ENCODE assay signal across 24 cellular contexts in the genomic region with DNA sequence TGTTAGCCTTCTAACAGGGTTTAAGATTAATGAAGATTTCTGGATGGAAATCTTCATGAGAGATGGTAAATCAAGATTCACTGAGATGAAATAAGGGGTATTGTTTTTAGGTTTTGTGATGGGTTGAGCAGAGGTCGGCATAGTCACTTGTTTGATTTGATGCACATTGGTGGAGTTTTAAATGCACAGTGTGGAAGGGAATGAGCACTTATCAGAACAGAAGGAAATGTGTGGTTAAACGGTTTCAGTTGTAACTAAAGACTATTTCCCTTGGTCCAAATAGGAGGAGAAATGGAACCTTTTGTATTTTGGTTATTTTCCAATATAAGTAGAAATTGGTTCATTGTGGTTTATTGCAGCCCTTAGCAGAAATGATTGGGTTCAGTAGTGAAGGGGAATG. TPM values are rescaled to one million over a fixed set of nuclear protein-coding genes. Genes with fewer than 3 reads are reported as not detected.
DNase-seq lines count a peak whose midpoint lies in the region; ATAC-seq, FAIRE-seq and TF ChIP-seq lines count a peak whose summit lies in the region.
"Had no signal": no experiment of that assay in that cellular context is flagged by ENCODE, and none has a peak within 500 bp of the region (broad histone marks: within the 10 kb centered on the region; RNA-seq: fewer than 3 reads in every experiment).

No MANE protein-coding gene starts in this region.

- H3K36me3 Mint-ChIP-seq in T-helper 1 cell treated with Interleukin-12 subunit alpha and Interleukin-12 subunit beta and Interleukin-4 antibody, amounts not matched to agents 30 μg/mL and 1 μg/mL, for 36 hours (ENCODE audit: low read depth) = peaks cover 33% of the 10 kb centered on the region
- H3K36me3 Mint-ChIP-seq in T-helper 17 cell (ENCODE audit: low read depth) = no peaks in the 10 kb centered on the region

- TF ChIP-seq EP300 in K562 (IDR thresholded peaks at IDR 0.05; ENCODE audit: low read length) = no peak

- TF ChIP-seq POLR2A in GM12891 (IDR thresholded peaks at IDR 0.05; ENCODE audit: low read depth, low read length) (no peak), K562 (conservative IDR thresholded peaks at IDR 0.05) (no peak)

- intact Hi-C loops in K562 (cut with micrococcal nuclease) = no loop called here

- TF ChIP-seq RAD21 in K562 (CRISPR knock-in tag; conservative IDR thresholded peaks at IDR 0.05 in 1 of 2, IDR thresholded peaks at IDR 0.05 in 1 of 2) = no peak

- peak overlapping the region; percentile 5 for H3K4me3 Mint-ChIP-seq in T-helper 1 cell treated with Interleukin-12 subunit alpha and Interleukin-12 subunit beta and Interleukin-4 antibody, amounts not matched to agents 30 μg/mL and 1 μg/mL, for 36 hours
- H3K4me3 Mint-ChIP-seq in T-helper 17 cell = peak overlapping the region; percentile 63
- H3K4me3 Mint-ChIP-seq: CD14-positive monocyte had no signal

- DNase-seq in T-helper 1 cell (no peak), GM12891 (ENCODE audit: insufficient read length, low spot score) (no peak), T-helper 17 cell (no peak), K562 (ENCODE audit: extremely low read depth in 1 of 4, low spot score in 3 of 4) (no peak), RWPE1 (ENCODE audit: low spot score) (no peak), NOMO-1 (lab: John Stamatoyannopoulos, UW; ENCODE audit: unreplicated experiment in 2 of 2) (no peak)
- DNase-seq: 8988T; activated T-cell treated with anti-CD3 and anti-CD28 coated beads, Interleukin-2, amount 50 U/mL, for 1 hour; caudate nucleus; DMS153; midbrain; NCI-H1105; NCI-H2081 treated with DMSO at 0.1 percent for 48 hours; NCI-H510A; SHP77; small intestine; stimulated activated CD4-positive, alpha-beta T cell treated with anti-CD3 and anti-CD28 coated beads, Interleukin-4, amount 100 ng/mL, for 24 hours had no signal

- no peaks in the 10 kb centered on the region for H3K9me3 Mint-ChIP-seq in T-helper 1 cell treated with Interleukin-12 subunit alpha and Interleukin-12 subunit beta and Interleukin-4 antibody, amounts not matched to agents 30 μg/mL and 1 μg/mL, for 36 hours
- H3K9me3 Mint-ChIP-seq: CD14-positive monocyte had no signal

- peak overlapping the region; percentile 10 for H3K27ac Mint-ChIP-seq in T-helper 1 cell treated with Interleukin-12 subunit alpha and Interleukin-12 subunit beta and Interleukin-4 antibody, amounts not matched to agents 30 μg/mL and 1 μg/mL, for 36 hours
- H3K27ac Mint-ChIP-seq in T-helper 17 cell = no peak overlapping the region

- H3K36me3 ChIP-seq in K562 (ENCODE audit: control insufficient read depth, insufficient read depth, low read length) = peaks cover 19% of the 10 kb centered on the region

- no peaks in the 10 kb centered on the region for H3K9me1 ChIP-seq in K562 (ENCODE audit: control insufficient read depth, insufficient read depth, low read length)

- H3K4me1 Mint-ChIP-seq in T-helper 1 cell treated with Interleukin-12 subunit alpha and Interleukin-12 subunit beta and Interleukin-4 antibody, amounts not matched to agents 30 μg/mL and 1 μg/mL, for 36 hours (ENCODE audit: low read depth) = peaks cover 18% of the 10 kb centered on the region
- peaks cover 14% of the 10 kb centered on the region for H3K4me1 Mint-ChIP-seq in T-helper 17 cell

- H3K4me3 ChIP-seq in K562 = no peak overlapping the region
- H3K4me3 ChIP-seq: esophagus muscularis mucosa, thoracic aorta had no signal

- in situ Hi-C loops in K562 (cut with MboI) = no loop called here

- H3K79me2 ChIP-seq in K562 (ENCODE audit: control insufficient read depth, insufficient read depth, low read length) = peaks cover 27% of the 10 kb centered on the region

- no peak for TF ChIP-seq CTCF in K562 (IDR thresholded peaks at IDR 0.05 in 2 of 3, conservative IDR thresholded peaks at IDR 0.05 in 1 of 3; ENCODE audit: insufficient read depth in 2 of 3, low read depth in 1 of 3, low read length in 3 of 3)
- no peak for TF ChIP-seq CTCF in RWPE1 (conservative IDR thresholded peaks at IDR 0.05; ENCODE audit: low read depth)

- no peak overlapping the region for H3K9ac ChIP-seq in K562 (ENCODE audit: insufficient read depth in 1 of 2, low read depth in 2 of 2, low read length in 2 of 2)

- ATAC-seq in T-helper 17 cell (no peak), K562 (peak; percentile 39; the same call in 1 of the 3 replicates), HG03108 (IDR thresholded peaks at IDR 0.05; ENCODE audit: unreplicated experiment) (no peak)
- ATAC-seq: HepG2 had no signal

- no peak overlapping the region for H2AFZ ChIP-seq in K562 (ENCODE audit: low read depth, low read length)

- WGBS in K562 (ENCODE audit: insufficient coverage, low coverage, missing lambda C conversion rate) = 22% methylated on average over 2 of the region's 2 CpGs

- FAIRE-seq in GM12891 (lab: Jason Lieb, UNC) (peak; percentile 88), K562 (lab: Jason Lieb, UNC) (no peak)
- FAIRE-seq: H1, HepG2, small intestine had no signal

- H3K4me2 ChIP-seq in K562 (ENCODE audit: insufficient read depth, low read length) = no peak overlapping the region

- BruUV-seq in K562 (replicated peaks; lab: Mats Ljungman, UMichigan) = no TSS peak

- no peaks in the 10 kb centered on the region for H3K27me3 Mint-ChIP-seq in T-helper 1 cell treated with Interleukin-12 subunit alpha and Interleukin-12 subunit beta and Interleukin-4 antibody, amounts not matched to agents 30 μg/mL and 1 μg/mL, for 36 hours (ENCODE audit: low read depth)
- no peaks in the 10 kb centered on the region for H3K27me3 Mint-ChIP-seq in T-helper 17 cell

- H3K9me3 ChIP-seq in T-helper 17 cell (ENCODE audit: control insufficient read depth, low read length, poor library complexity, severe bottlenecking) = no peaks in the 10 kb centered on the region
- no peaks in the 10 kb centered on the region for H3K9me3 ChIP-seq in K562 (replicated peaks; ENCODE audit: control insufficient read depth, insufficient read depth, low read depth, low read length)
- H3K9me3 ChIP-seq: esophagus muscularis mucosa, thoracic aorta had no signal

- no peaks in the 10 kb centered on the region for H4K20me1 ChIP-seq in K562 (replicated peaks; ENCODE audit: control insufficient read depth, insufficient read depth, low read length)

- CTCF ChIA-PET in K562 (lab: Yijun Ruan, JAX; ENCODE audit: low intra/inter-chr PET ratio) (no interaction called here), RWPE1 (lab: Yijun Ruan, JAX) (no interaction called here)

- POLR2A ChIA-PET in K562 (lab: Yijun Ruan, JAX) = interaction anchor here (0.6 to 1.2 kb wide), 2 partner anchors 16 to 102 kb away, joined by 3 read pairs; a partner anchor contains a TSS
- POLR2A ChIA-PET in RWPE1 (lab: Yijun Ruan, JAX; ENCODE audit: low non-redundant PET) = no interaction called here

- no peak overlapping the region for H3K27ac ChIP-seq in K562 (ENCODE audit: extremely low read depth, low read depth, low read length)
- no peak overlapping the region for H3K27ac ChIP-seq in RWPE1
- H3K27ac ChIP-seq: esophagus muscularis mucosa, thoracic aorta had no signal

- H3K27me3 ChIP-seq in K562 (ENCODE audit: control insufficient read depth in 2 of 2, insufficient read depth in 2 of 2, low read length in 2 of 2) = no peaks in the 10 kb centered on the region
- H3K27me3 ChIP-seq: esophagus muscularis mucosa had no signal

- H3K4me1 ChIP-seq in K562 (replicated peaks in 1 of 2; ENCODE audit: control insufficient read depth in 2 of 2, insufficient read depth in 2 of 2, low read length in 2 of 2) = peaks cover 0 to 8% of the 10 kb centered on the region in 2 experiments; a peak in 2 of 5 replicates
- H3K4me1 ChIP-seq: esophagus muscularis mucosa had no signal

RNA-seq across cellular contexts. Expression of a gene that starts 34.1 kb away (rescaled TPM):
- 28.7 TPM for polyA plus RNA-seq in GM12891 (2012; ENCODE audit: low read depth, missing spikeins)
- total RNA-seq in T-helper 17 cell (10 to 100 TPM; 78.5 to 85.4 TPM), K562 (2014; rRNA removed) (96.0 and 112 TPM in 2 replicates), K562 (2014; rRNA removed; fragmentation: Illumina TruSeq; extraction: Trizol) (66.5 and 77.2 TPM in 2 replicates), K562 (2015; rRNA removed; fragmentation: Illumina TruSeq; extraction: Trizol) (82.4 and 82.7 TPM in 2 replicates), K562 (2021) (78.4 and 79.1 TPM in 2 replicates)
- total RNA-seq in K562 (2011; cell fraction: chromatin; rRNA removed; ENCODE audit: low replicate concordance) = 33.0 and 62.9 TPM in 2 replicates
- total RNA-seq in K562 (2011; cell fraction: nucleolus; rRNA removed) = 18.7 and 27.0 TPM in 2 replicates
- 39.3 and 60.0 TPM in 2 replicates for total RNA-seq in K562 (2011; cell fraction: nucleoplasm; rRNA removed)
- polyA plus RNA-seq in K562 (2011; rRNA removed) (39.5 and 51.6 TPM in 2 replicates), K562 (2014; fragmentation: Illumina TruSeq; extraction: Trizol) (63.9 and 69.6 TPM in 2 replicates), K562 (2014; fragmentation: Nextera tagmentation; extraction: Ambion mirVana) (10 to 100 TPM; 22.0 to 40.7 TPM), K562 (2014; rRNA removed) (43.2 and 63.6 TPM in 2 replicates)
- polyA plus RNA-seq in K562 (2011; cell fraction: cytosol; rRNA removed) = 13.4 and 25.1 TPM in 2 replicates
- polyA plus RNA-seq in K562 (2011; cell fraction: nucleus; rRNA removed) = 11.6 and 16.0 TPM in 2 replicates
- 45.5 and 88.1 TPM in 2 replicates for polyA plus RNA-seq in K562 (2012)
- 128 and 129 TPM in 2 replicates for polyA minus RNA-seq in K562 (2011; rRNA and poly(A)+ RNA removed)
- polyA minus RNA-seq in K562 (2011; cell fraction: cytosol; rRNA and poly(A)+ RNA removed) = 49.1 and 63.1 TPM in 2 replicates
- polyA minus RNA-seq in K562 (2011; cell fraction: nucleus; rRNA and poly(A)+ RNA removed) = 13.6 and 20.1 TPM in 2 replicates

RNA-seq across cellular contexts. Expression of a gene that starts 46.7 kb away (rescaled TPM):
- 5.9 TPM for polyA plus RNA-seq in GM12891 (2012; ENCODE audit: low read depth, missing spikeins)
- 10 to 100 TPM; 11.9 to 17.0 TPM for total RNA-seq in T-helper 17 cell
- total RNA-seq in K562 (2011; cell fraction: chromatin; rRNA removed; ENCODE audit: low replicate concordance) = 97.0 and 121 TPM in 2 replicates
- total RNA-seq in K562 (2011; cell fraction: nucleolus; rRNA removed) = 54.0 and 57.9 TPM in 2 replicates
- total RNA-seq in K562 (2011; cell fraction: nucleoplasm; rRNA removed) = 82.9 and 126 TPM in 2 replicates
- total RNA-seq in K562 (2014; rRNA removed) = 13.8 and 19.7 TPM in 2 replicates
- total RNA-seq in K562 (2014; rRNA removed; fragmentation: Illumina TruSeq; extraction: Trizol) = 12.9 and 13.5 TPM in 2 replicates
- 13.1 and 15.7 TPM in 2 replicates for total RNA-seq in K562 (2015; rRNA removed; fragmentation: Illumina TruSeq; extraction: Trizol)
- total RNA-seq in K562 (2021) = 13.8 and 14.1 TPM in 2 replicates
- 25.4 and 30.6 TPM in 2 replicates for polyA plus RNA-seq in K562 (2011; rRNA removed)
- 17.8 and 22.0 TPM in 2 replicates for polyA plus RNA-seq in K562 (2011; cell fraction: cytosol; rRNA removed)
- polyA plus RNA-seq in K562 (2011; cell fraction: nucleus; rRNA removed) = 54.6 and 63.5 TPM in 2 replicates
- polyA plus RNA-seq in K562 (2012) = 10.0 and 12.1 TPM in 2 replicates
- 14.9 and 19.6 TPM in 2 replicates for polyA plus RNA-seq in K562 (2014; fragmentation: Illumina TruSeq; extraction: Trizol)
- 1 to 10 TPM; 5.1 to 7.6 TPM for polyA plus RNA-seq in K562 (2014; fragmentation: Nextera tagmentation; extraction: Ambion mirVana)
- polyA plus RNA-seq in K562 (2014; rRNA removed) = 11.3 and 15.0 TPM in 2 replicates
- 33.5 and 33.7 TPM in 2 replicates for polyA minus RNA-seq in K562 (2011; rRNA and poly(A)+ RNA removed)
- polyA minus RNA-seq in K562 (2011; cell fraction: cytosol; rRNA and poly(A)+ RNA removed) = 16.2 and 19.0 TPM in 2 replicates
- polyA minus RNA-seq in K562 (2011; cell fraction: nucleus; rRNA and poly(A)+ RNA removed) = 21.9 and 37.4 TPM in 2 replicates
